19 cellular contexts compared by ENCODE assay signal in the genomic region with DNA sequence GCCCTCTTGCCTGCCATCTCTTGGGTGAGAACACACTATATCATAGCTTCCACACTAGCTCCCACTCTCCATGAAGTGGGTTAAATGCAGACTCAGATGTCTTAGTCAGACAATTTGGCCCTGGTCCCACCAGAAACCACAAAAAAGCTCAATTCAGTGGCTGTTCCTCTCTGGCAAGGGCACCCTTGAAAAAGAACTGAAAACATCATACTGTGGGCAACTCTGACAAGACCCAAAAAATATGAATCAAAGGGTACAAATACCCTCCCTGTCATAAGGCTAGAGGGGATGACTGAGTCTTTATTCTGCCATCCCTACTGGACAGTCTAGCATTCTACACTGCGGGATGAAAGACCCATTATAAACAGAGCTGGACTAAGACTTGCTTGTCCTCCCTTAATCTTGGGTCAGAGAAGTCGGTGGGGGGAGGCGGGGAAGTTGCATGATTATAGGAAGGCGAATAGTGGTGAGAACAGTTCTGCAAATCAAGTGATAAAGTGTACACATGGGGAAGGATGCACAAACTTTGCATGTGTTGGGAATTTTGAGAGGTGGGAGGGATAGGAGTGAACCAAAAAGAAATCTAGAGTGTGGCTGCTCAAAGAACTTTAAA.
DNase-seq lines count a peak whose midpoint lies in the region; ATAC-seq, FAIRE-seq and TF ChIP-seq lines count a peak whose summit lies in the region.
"Had no signal": no experiment of that assay in that cellular context is flagged by ENCODE, and none has a peak within 500 bp of the region (broad histone marks: within the 10 kb centered on the region; RNA-seq: fewer than 3 reads in every experiment).

No MANE protein-coding gene starts in this region.

- CTCF ChIA-PET in OCI-LY7 (lab: Charles Lee; ENCODE audit: unreplicated experiment), result no interaction called here

- peak; percentile 8 for DNase-seq in A172 (ENCODE audit: low spot score)
- peak; percentile 8 to 16 for DNase-seq in Kasumi-1 (lab: John Stamatoyannopoulos, UW)
- DNase-seq in astrocyte (ENCODE audit: low read depth), result peak; percentile 36
- DNase-seq in head of caudate nucleus, result peak in 31 of 42 donors; percentile 4 to 67 (median 32)
- no peak for DNase-seq in OCI-LY7 (ENCODE audit: low spot score)
- DNase-seq in hepatic stellate cell (ENCODE audit: low spot score), result no peak
- no peak for DNase-seq in NCI-H748 treated with DMSO at 0.1 percent for 48 hours (lab: John Stamatoyannopoulos, UW)
- DNase-seq: activated CD4-positive, CD25-positive, alpha-beta regulatory T cell; activated CD8-positive, alpha-beta memory T cell treated with anti-CD3 and anti-CD28 coated beads, Interleukin-2, amount 50 U/mL, for 48 hours; activated naive CD4-positive, alpha-beta T cell treated with anti-CD3 and anti-CD28 coated beads, Interleukin-2, amount 50 U/mL, for 16 hours; lower lobe of right lung; NCI-H1930; NCI-H82; testis had no signal

- H3K79me2 ChIP-seq in astrocyte (ENCODE audit: insufficient read depth, low read length), result no peaks in the 10 kb centered on the region
- H3K79me2 ChIP-seq in OCI-LY7 (ENCODE audit: insufficient read depth, low read depth, low read length), result no peaks in the 10 kb centered on the region

- BruUV-seq in OCI-LY7 (replicated peaks; lab: Mats Ljungman, UMichigan), result no TSS peak

- H3K9me2 ChIP-seq in OCI-LY7 (ENCODE audit: insufficient read depth, low read length), result no peaks in the 10 kb centered on the region

- no peak overlapping the region for H3K27ac Mint-ChIP-seq in astrocyte (ENCODE audit: unreplicated experiment)

- no peak overlapping the region for H2AFZ ChIP-seq in astrocyte (ENCODE audit: low read depth, low read length)
- H2AFZ ChIP-seq in OCI-LY7 (ENCODE audit: low read length), result no peak overlapping the region

- intact Hi-C loops in head of caudate nucleus (cut with DNase I) (no loop called here), OCI-LY7 (cut with micrococcal nuclease; ENCODE audit: unreplicated experiment) (no loop called here)

- H3K36me3 ChIP-seq in astrocyte (ENCODE audit: insufficient read depth, low read length), result no peaks in the 10 kb centered on the region
- H3K36me3 ChIP-seq in OCI-LY7 (ENCODE audit: insufficient read depth, low read length), result no peaks in the 10 kb centered on the region
- H3K36me3 ChIP-seq: lower lobe of right lung, neutrophil, SJSA1 had no signal

- POLR2A ChIA-PET in OCI-LY7 (lab: Charles Lee), result no interaction called here

- H3K9me3 ChIP-seq in astrocyte (ENCODE audit: insufficient read depth, low read depth, low read length) (no peaks in the 10 kb centered on the region), OCI-LY7 (ENCODE audit: low read length) (no peaks in the 10 kb centered on the region)
- H3K9me3 ChIP-seq: A549, lower lobe of right lung, neutrophil, SJSA1, testis had no signal

- H3K27me3 Mint-ChIP-seq in astrocyte (ENCODE audit: low read depth, unreplicated experiment), result no peaks in the 10 kb centered on the region

- no peak overlapping the region for H3K4me3 Mint-ChIP-seq in astrocyte (ENCODE audit: unreplicated experiment)

- no peak overlapping the region for H3K9ac ChIP-seq in astrocyte (ENCODE audit: low read length)

- H4K20me1 ChIP-seq in astrocyte (ENCODE audit: insufficient read depth, low read length) (no peaks in the 10 kb centered on the region), OCI-LY7 (ENCODE audit: insufficient read depth, low read length) (no peaks in the 10 kb centered on the region)

- H3K27ac ChIP-seq in astrocyte (ENCODE audit: low read depth, low read length) (no peak overlapping the region), OCI-LY7 (ENCODE audit: low read depth, low read length, poor library complexity, severe bottlenecking) (no peak overlapping the region)
- H3K27ac ChIP-seq: A549, epithelial cell of prostate, lower lobe of right lung, neutrophil, SJSA1, testis had no signal

- ATAC-seq in GM21390 (IDR thresholded peaks at IDR 0.05; ENCODE audit: unreplicated experiment), result no peak
- ATAC-seq: A549, lower lobe of right lung had no signal

- peaks cover 3% of the 10 kb centered on the region for H3K4me1 Mint-ChIP-seq in astrocyte (ENCODE audit: low read depth, unreplicated experiment)

- no peak overlapping the region for H3K4me3 ChIP-seq in astrocyte (ENCODE audit: insufficient read depth, low read depth, low read length)
- H3K4me3 ChIP-seq in OCI-LY7 (ENCODE audit: low read depth, low read length, poor library complexity, severe bottlenecking), result no peak overlapping the region
- H3K4me3 ChIP-seq: A549, lower lobe of right lung, SJSA1, testis had no signal

- TF ChIP-seq CTCF in astrocyte (IDR thresholded peaks at IDR 0.05; ENCODE audit: insufficient read depth, low read depth, low read length) (no peak), OCI-LY7 (conservative IDR thresholded peaks at IDR 0.05; ENCODE audit: low read length) (no peak)

- FAIRE-seq in astrocyte (lab: Jason Lieb, UNC), result peak; percentile 88

- peaks cover 2% of the 10 kb centered on the region for H3K9me3 Mint-ChIP-seq in astrocyte (ENCODE audit: unreplicated experiment)

- no peaks in the 10 kb centered on the region for H3K36me3 Mint-ChIP-seq in astrocyte (ENCODE audit: low read depth, unreplicated experiment)

- H3K4me2 ChIP-seq in astrocyte (ENCODE audit: low read length) (no peak overlapping the region), OCI-LY7 (ENCODE audit: low read length) (no peak overlapping the region)
- H3K4me2 ChIP-seq: A549 had no signal

- no peaks in the 10 kb centered on the region for H3K4me1 ChIP-seq in astrocyte (ENCODE audit: insufficient read depth, low read length)
- H3K4me1 ChIP-seq in OCI-LY7 (ENCODE audit: insufficient read depth, low read length, poor library complexity, severe bottlenecking), result no peaks in the 10 kb centered on the region
- H3K4me1 ChIP-seq: lower lobe of right lung, SJSA1, testis had no signal

- H3K27me3 ChIP-seq in astrocyte (ENCODE audit: insufficient read depth, low read length), result no peaks in the 10 kb centered on the region
- H3K27me3 ChIP-seq: neutrophil, SJSA1, testis had no signal

Comparison
In these comparisons a context has a peak if more than half of its experiments do, and no peak if none do; other contexts are left out.
1. DNase-seq: peak in A172 (single experiment), Kasumi-1 (2 of 2), astrocyte (single experiment) and head of caudate nucleus (31 of 42); none in OCI-LY7 (single experiment), hepatic stellate cell (single experiment) and NCI-H748 treated with DMSO at 0.1 percent for 48 hours (single experiment).